In genomic region chr1:9317072-9317471, GRCh38 we compare ENCODE assay signal across 18 cellular contexts. TPM values are rescaled to one million over a fixed set of nuclear protein-coding genes. Genes with fewer than 3 reads are reported as not detected.
DNase-seq lines count a peak whose midpoint lies in the region; ATAC-seq, FAIRE-seq and TF ChIP-seq lines count a peak whose summit lies in the region.
"Had no signal": no experiment of that assay in that cellular context is flagged by ENCODE, and none has a peak within 500 bp of the region (broad histone marks: within the 10 kb centered on the region; RNA-seq: fewer than 3 reads in every experiment).

No MANE protein-coding gene starts in this region.

- peaks cover 44% of the 10 kb centered on the region for H3K4me1 ChIP-seq in keratinocyte (ENCODE audit: control insufficient read depth, extremely low read depth, insufficient read depth, low read length)
- H3K4me1 ChIP-seq in transverse colon: peaks cover 16 to 78% (median 49%) of the 10 kb centered on the region in 4 donors
- peaks cover 61% of the 10 kb centered on the region for H3K4me1 ChIP-seq in lower lobe of right lung

- TF ChIP-seq CTCF in keratinocyte (optimal IDR thresholded peaks at IDR 0.05 in 1 of 3, IDR thresholded peaks at IDR 0.05 in 1 of 3, conservative IDR thresholded peaks at IDR 0.05 in 1 of 3; ENCODE audit: extremely low read depth in 1 of 3, insufficient read depth in 2 of 3, low read length in 3 of 3): no peak
- TF ChIP-seq CTCF in transverse colon (IDR thresholded peaks at IDR 0.05): no peak
- TF ChIP-seq CTCF in lower lobe of right lung (IDR thresholded peaks at IDR 0.05): no peak

- no peak for TF ChIP-seq EP300 in transverse colon (IDR thresholded peaks at IDR 0.05; ENCODE audit: low read depth)

- peak overlapping the region; percentile 1 for H3K4me3 Mint-ChIP-seq in activated T-helper 17 cell treated with anti-CD3 and anti-CD28 coated beads, Interleukin-2, amount 50 U/mL, for 72 hours

- 88 to 90% methylated on average over 4 to 7 of the region's 7 CpGs for WGBS in transverse colon (ENCODE audit: low coverage in 1 of 2), 2 donors

- peaks cover 64% of the 10 kb centered on the region for H3K79me2 ChIP-seq in keratinocyte (ENCODE audit: control insufficient read depth, insufficient read depth, low read length)

- H4K20me1 ChIP-seq in keratinocyte (ENCODE audit: control insufficient read depth, extremely low read depth, insufficient read depth, low read length): peaks cover 11% of the 10 kb centered on the region

- peaks cover 3 to 6% of the 10 kb centered on the region in 2 experiments for H3K36me3 ChIP-seq in keratinocyte (ENCODE audit: control insufficient read depth in 2 of 2, extremely low read depth in 1 of 2, insufficient read depth in 2 of 2, low read length in 2 of 2)
- H3K36me3 ChIP-seq in transverse colon: no peaks in the 10 kb centered on the region
- H3K36me3 ChIP-seq in lower lobe of right lung: no peaks in the 10 kb centered on the region
- H3K36me3 ChIP-seq: left lung had no signal

- intact Hi-C loops in transverse colon (cut with DNase I; ENCODE audit: low total_unique reads): no loop called here
- intact Hi-C loops in left cardiac atrium (cut with DNase I): no loop called here
- intact Hi-C loops in lower lobe of right lung (cut with DNase I): no loop called here

- peaks cover 2% of the 10 kb centered on the region for H3K9me1 ChIP-seq in keratinocyte (ENCODE audit: control insufficient read depth, extremely low read depth, insufficient read depth, low read length)

- no peak overlapping the region for H3K9ac ChIP-seq in keratinocyte (ENCODE audit: control insufficient read depth, extremely low read depth, insufficient read depth, low read length)

- H3K27me3 Mint-ChIP-seq in activated T-helper 17 cell treated with anti-CD3 and anti-CD28 coated beads, Interleukin-2, amount 50 U/mL, for 72 hours: no peaks in the 10 kb centered on the region

- H3K4me2 ChIP-seq in keratinocyte (ENCODE audit: control insufficient read depth, extremely low read depth, insufficient read depth, low read depth, low read length): no peak overlapping the region

- H3K4me1 Mint-ChIP-seq in activated T-helper 17 cell treated with anti-CD3 and anti-CD28 coated beads, Interleukin-2, amount 50 U/mL, for 72 hours: peaks cover 10% of the 10 kb centered on the region

- no peak for ATAC-seq in activated naive CD4-positive, alpha-beta T cell treated with anti-CD3 and anti-CD28 coated beads, Interleukin-2, amount 50 U/mL, for 72 hours
- ATAC-seq in activated T-helper 17 cell treated with anti-CD3 and anti-CD28 coated beads, Interleukin-2, amount 50 U/mL, for 72 hours (replicated peaks): no peak
- no peak for ATAC-seq in left cardiac atrium
- no peak for ATAC-seq in lower lobe of right lung
- ATAC-seq: left lung; naive thymus-derived CD4-positive, alpha-beta T cell had no signal

- dilution Hi-C loops in keratinocyte (cut with MboI; ENCODE audit: extremely low pct_ligation_motif_present, low sequenced_read_pairs): no loop called here

- H3K27ac Mint-ChIP-seq in activated naive CD4-positive, alpha-beta T cell treated with anti-CD3 and anti-CD28 coated beads, Interleukin-2, amount 50 U/mL, for 72 hours: peak overlapping the region; percentile 82 to 84
- H3K27ac Mint-ChIP-seq in activated T-helper 17 cell treated with anti-CD3 and anti-CD28 coated beads, Interleukin-2, amount 50 U/mL, for 72 hours: peak overlapping the region; percentile 21

- H3K9me3 ChIP-seq in keratinocyte (ENCODE audit: control insufficient read depth, low read depth, low read length) (no peaks in the 10 kb centered on the region), transverse colon (no peaks in the 10 kb centered on the region), lower lobe of right lung (no peaks in the 10 kb centered on the region)
- H3K9me3 ChIP-seq: left lung, psoas muscle, testis had no signal

- H3K36me3 Mint-ChIP-seq in activated naive CD4-positive, alpha-beta T cell treated with anti-CD3 and anti-CD28 coated beads, Interleukin-2, amount 50 U/mL, for 72 hours: no peaks in the 10 kb centered on the region
- peaks cover 7% of the 10 kb centered on the region for H3K36me3 Mint-ChIP-seq in activated T-helper 17 cell treated with anti-CD3 and anti-CD28 coated beads, Interleukin-2, amount 50 U/mL, for 72 hours (ENCODE audit: low read depth)
- H3K36me3 Mint-ChIP-seq: naive thymus-derived CD4-positive, alpha-beta T cell had no signal

- DNase-seq in activated naive CD4-positive, alpha-beta T cell treated with anti-CD3 and anti-CD28 coated beads, Interleukin-2, amount 50 U/mL, for 72 hours (ENCODE audit: low spot score in 2 of 2): no peak
- no peak for DNase-seq in activated naive CD4-positive, alpha-beta T cell (lab: John Stamatoyannopoulos, UW)
- DNase-seq in keratinocyte (ENCODE audit: low read depth, low spot score): no peak
- DNase-seq in transverse colon: no peak
- no peak for DNase-seq in left cardiac atrium
- DNase-seq in GM03348 (ENCODE audit: low spot score): no peak
- DNase-seq in lower lobe of right lung: no peak
- DNase-seq: activated CD4-positive, CD25-positive, alpha-beta regulatory T cell; Calu3; naive thymus-derived CD4-positive, alpha-beta T cell; NCI-H1930; NCI-H524 treated with DMSO at 0.1 percent for 48 hours; SW 1271 had no signal

- TF ChIP-seq POLR2A in transverse colon (IDR thresholded peaks at IDR 0.05): no peak

- H2AFZ ChIP-seq in keratinocyte (ENCODE audit: control insufficient read depth, low read length): no peak overlapping the region

- H3K27me3 ChIP-seq in keratinocyte (ENCODE audit: control insufficient read depth, extremely low read depth, insufficient read depth, low read length) (no peaks in the 10 kb centered on the region), transverse colon (no peaks in the 10 kb centered on the region), lower lobe of right lung (ENCODE audit: low read depth) (no peaks in the 10 kb centered on the region)
- H3K27me3 ChIP-seq: left lung, testis had no signal

- no peaks in the 10 kb centered on the region for H3K9me3 Mint-ChIP-seq in activated naive CD4-positive, alpha-beta T cell treated with anti-CD3 and anti-CD28 coated beads, Interleukin-2, amount 50 U/mL, for 72 hours
- H3K9me3 Mint-ChIP-seq in activated T-helper 17 cell treated with anti-CD3 and anti-CD28 coated beads, Interleukin-2, amount 50 U/mL, for 72 hours: no peaks in the 10 kb centered on the region

- no peak for FAIRE-seq in keratinocyte (lab: Jason Lieb, UNC)
- FAIRE-seq: GM19239 had no signal

- H3K4me3 ChIP-seq in keratinocyte (ENCODE audit: control insufficient read depth in 2 of 3, extremely low read depth in 1 of 3, insufficient read depth in 2 of 3, low read depth in 1 of 3, low read length in 3 of 3) (no peak overlapping the region), transverse colon (no peak overlapping the region), lower lobe of right lung (no peak overlapping the region)
- H3K4me3 ChIP-seq: left lung, psoas muscle, testis had no signal

- in situ Hi-C loops in transverse colon (cut with MboI; ENCODE audit: low pct_ligation_motif_present in 1 of 4, low pct_unique_long_range_greater_than_20kb in 1 of 4, low sequenced_read_pairs in 3 of 4): no loop called here

- H3K27ac ChIP-seq in keratinocyte (ENCODE audit: control insufficient read depth, insufficient read depth, low read length) (peak overlapping the region; percentile 32), transverse colon (peak overlapping the region; percentile 59 to 77 (median 68)), lower lobe of right lung (no peak overlapping the region)
- H3K27ac ChIP-seq: psoas muscle had no signal

RNA-seq across cellular contexts. Expression of gene SPSB1, which starts 24.4 kb away (rescaled TPM):
- 10 to 100 TPM in 1 of 2 donors, 1 to 10 TPM in 1; 3.8 to 12.6 TPM for total RNA-seq in activated naive CD4-positive, alpha-beta T cell treated with anti-CD3 and anti-CD28 coated beads, Interleukin-2, amount 50 U/mL, for 72 hours
- 10 to 100 TPM in 1 of 2 donors, 1 to 10 TPM in 1; 8.1 to 14.4 TPM for total RNA-seq in activated T-helper 17 cell treated with anti-CD3 and anti-CD28 coated beads, Interleukin-2, amount 50 U/mL, for 72 hours
- polyA plus RNA-seq in keratinocyte: 16.9 to 43.2 TPM (median 19.8 TPM) in 3 replicates
- polyA plus RNA-seq in keratinocyte (2011; ENCODE audit: low read depth): 19.8 TPM
- polyA plus RNA-seq in keratinocyte (2011; cell fraction: cytosol; rRNA removed): 12.1 and 17.8 TPM in 2 replicates
- polyA plus RNA-seq in keratinocyte (2011; cell fraction: nucleus; rRNA removed): 19.7 and 26.5 TPM in 2 replicates
- polyA plus RNA-seq in keratinocyte (2012; ENCODE audit: low replicate concordance): 18.5 and 23.4 TPM in 2 replicates
- 14.3 to 41.7 TPM (median 16.8 TPM) in 3 replicates for polyA minus RNA-seq in keratinocyte
- 18.4 TPM for polyA minus RNA-seq in keratinocyte (2011; cell fraction: cytosol; rRNA and poly(A)+ RNA removed)
- polyA minus RNA-seq in keratinocyte (2011; cell fraction: nucleus; rRNA and poly(A)+ RNA removed): 19.2 and 24.3 TPM in 2 replicates
- total RNA-seq in transverse colon (10 to 100 TPM; 40.0 to 82.1 (median 52.6) TPM), left cardiac atrium (10 to 100 TPM; 16.8 to 19.1 TPM), lower lobe of right lung (14.7 TPM)
